In genomic region chr4:148074462-148074861, GRCh38 we compare ENCODE assay signal across 16 cellular contexts.
A peak's percentile ranks its signal among the peaks of the same experiment; 100 is the strongest.
DNase-seq lines count a peak whose midpoint lies in the region; ATAC-seq and TF ChIP-seq lines count a peak whose summit lies in the region.
"Had no signal": no experiment of that assay in that cellular context is flagged by ENCODE, and none has a peak within 500 bp of the region (broad histone marks: within the 10 kb centered on the region; RNA-seq: fewer than 3 reads in every experiment).

No MANE protein-coding gene starts in this region.

- intact Hi-C loops in left ventricle myocardium superior (cut with micrococcal nuclease) (no loop called here), left cardiac atrium (cut with DNase I) (no loop called here), left colon (cut with DNase I, micrococcal nuclease) (no loop called here), gastrocnemius medialis (cut with DNase I; ENCODE audit: low total_unique reads) (no loop called here)

- no peak overlapping the region for H3K4me3 ChIP-seq in gastrocnemius medialis
- H3K4me3 ChIP-seq: A549 had no signal

- no peak for TF ChIP-seq POLR2A in gastrocnemius medialis (IDR thresholded peaks at IDR 0.05)

- H3K36me3 ChIP-seq in gastrocnemius medialis = peaks cover 0 to 5% of the 10 kb centered on the region in 2 donors

- no peaks in the 10 kb centered on the region for H3K27me3 ChIP-seq in gastrocnemius medialis

- no peaks in the 10 kb centered on the region for H3K9me3 ChIP-seq in gastrocnemius medialis
- H3K9me3 ChIP-seq: A549, Caco-2 had no signal

- in situ Hi-C loops in gastrocnemius medialis (cut with MboI; ENCODE audit: low sequenced_read_pairs in 4 of 4) = no loop called here

- peak overlapping the region in 2 of 4 donors; percentile 50 to 70 for H3K27ac ChIP-seq in gastrocnemius medialis
- H3K27ac ChIP-seq: 22Rv1, A549, C4-2B had no signal

- ATAC-seq in left ventricle myocardium superior = peak; percentile 32
- ATAC-seq in left cardiac atrium = no peak
- peak; percentile 21 for ATAC-seq in left colon
- peak; percentile 75 to 78 for ATAC-seq in gastrocnemius medialis
- ATAC-seq in HG03280 (IDR thresholded peaks at IDR 0.05; ENCODE audit: unreplicated experiment) = no peak
- no peak for ATAC-seq in GM21381 (IDR thresholded peaks at IDR 0.05; ENCODE audit: unreplicated experiment)
- ATAC-seq: A549 had no signal

- no peak for TF ChIP-seq CTCF in gastrocnemius medialis (IDR thresholded peaks at IDR 0.05 in 4 of 5, conservative IDR thresholded peaks at IDR 0.05 in 1 of 5)

- H3K4me1 ChIP-seq in gastrocnemius medialis = peaks cover 36 to 41% of the 10 kb centered on the region in 2 donors
- H3K4me1 ChIP-seq: A549, Caco-2 had no signal

- peak; percentile 30 for DNase-seq in activated CD8-positive, alpha-beta memory T cell treated with anti-CD3 and anti-CD28 coated beads for 24 hours
- DNase-seq in activated CD8-positive, alpha-beta memory T cell treated with anti-CD3 and anti-CD28 coated beads, Interleukin-2, amount 50 U/mL, for 4 hours = no peak
- DNase-seq in left ventricle myocardium superior = no peak
- DNase-seq in left cardiac atrium = no peak
- DNase-seq in left colon = no peak
- peak; percentile 48 to 52 for DNase-seq in gastrocnemius medialis
- DNase-seq: AML-193; Caco-2; CD4-positive, alpha-beta T cell; GOT3; H9 had no signal

Comparison
In these comparisons a context has a peak if more than half of its experiments do, and no peak if none do; other contexts are left out.
1. DNase-seq: peak in activated CD8-positive, alpha-beta memory T cell treated with anti-CD3 and anti-CD28 coated beads for 24 hours (single experiment) and gastrocnemius medialis (2 of 2); none in activated CD8-positive, alpha-beta memory T cell treated with anti-CD3 and anti-CD28 coated beads, Interleukin-2, amount 50 U/mL, for 4 hours (single experiment), left ventricle myocardium superior (single experiment), left cardiac atrium (single experiment) and left colon (0 of 2).
2. ATAC-seq: peak in left ventricle myocardium superior (single experiment), left colon (single experiment) and gastrocnemius medialis (2 of 2); none in left cardiac atrium (0 of 2), HG03280 (single experiment) and GM21381 (single experiment).